Comparison of ENCODE assay signal across 17 cellular contexts in the genomic region with DNA sequence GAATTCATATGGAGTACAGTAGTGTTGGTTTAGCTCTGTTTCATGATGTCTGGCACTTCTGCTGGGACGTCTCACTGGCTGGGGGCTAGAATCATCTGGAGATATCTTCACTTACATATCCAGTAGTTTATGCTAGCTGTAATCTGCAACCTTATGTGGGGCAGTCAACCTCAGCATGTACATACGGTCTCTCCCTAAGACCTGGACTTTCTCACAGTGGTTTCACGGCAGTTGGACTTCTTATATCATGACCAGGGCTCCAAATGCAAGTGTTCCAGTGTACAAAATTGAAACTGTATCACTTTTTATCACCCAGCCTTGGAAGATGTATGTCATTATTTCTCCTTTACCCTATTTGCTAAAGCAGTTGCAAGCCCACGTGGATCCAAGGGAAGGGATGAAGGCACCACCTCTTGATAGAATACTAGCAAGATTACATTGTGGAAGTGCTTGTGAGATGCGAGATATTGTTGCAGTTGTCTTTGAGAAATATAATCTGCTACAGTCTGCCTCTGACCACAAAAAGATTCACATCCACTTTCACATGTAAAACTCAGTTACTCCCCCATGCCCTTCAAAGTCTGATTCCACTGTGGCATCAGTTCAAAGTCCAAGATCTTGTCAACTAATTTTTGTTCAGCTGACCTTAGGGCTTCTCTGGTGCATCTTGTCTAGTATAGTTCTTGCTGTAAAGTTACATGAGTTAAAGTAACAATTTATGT.
DNase-seq lines count a peak whose midpoint lies in the region; ATAC-seq and TF ChIP-seq lines count a peak whose summit lies in the region.
"Had no signal": no experiment of that assay in that cellular context is flagged by ENCODE, and none has a peak within 500 bp of the region (broad histone marks: within the 10 kb centered on the region; RNA-seq: fewer than 3 reads in every experiment).

No MANE protein-coding gene starts in this region.

- ATAC-seq in GM18505 (IDR thresholded peaks at IDR 0.05; ENCODE audit: unreplicated experiment) (peak; percentile 93), GM19467 (IDR thresholded peaks at IDR 0.05; ENCODE audit: unreplicated experiment) (peak; percentile 63), HG02938 (IDR thresholded peaks at IDR 0.05; ENCODE audit: unreplicated experiment) (peak; percentile 96)
- ATAC-seq: left colon had no signal

- peak; percentile 35 to 77 for DNase-seq in NOMO-1 (lab: John Stamatoyannopoulos, UW; ENCODE audit: unreplicated experiment in 2 of 2)
- DNase-seq in SIG-M5 (lab: John Stamatoyannopoulos, UW): no peak
- no peak for DNase-seq in effector memory CD4-positive, alpha-beta T cell
- DNase-seq in NCI-H2196 treated with DMSO at 0.1 percent for 48 hours (lab: John Stamatoyannopoulos, UW; ENCODE audit: unreplicated experiment): no peak
- DNase-seq in NCI-H510A (lab: John Stamatoyannopoulos, UW): no peak
- DNase-seq: brain microvascular endothelial cell; IMR-90; left colon; NCI-H1105 treated with DMSO at 0.1 percent for 48 hours; NCI-H446 treated with DMSO at 0.1 percent for 48 hours; stimulated activated naive B cell treated with anti-CD40 and anti-IgM and Interleukin-4, amounts not matched to agents 10 μg/mL and 1 μg/mL and 100 μg/mL, for 72 hours had no signal

- no peaks in the 10 kb centered on the region for H3K9me3 ChIP-seq in effector memory CD4-positive, alpha-beta T cell (ENCODE audit: control insufficient read depth, low read length)
- H3K9me3 ChIP-seq: HAP-1 had no signal

- H3K27ac ChIP-seq in effector memory CD4-positive, alpha-beta T cell (ENCODE audit: insufficient read depth, low read length, poor library complexity, severe bottlenecking): no peak overlapping the region
- H3K27ac ChIP-seq: brain microvascular endothelial cell, hepatocyte, RWPE1 had no signal

- TF ChIP-seq POLR2A in GM18505 (IDR thresholded peaks at IDR 0.05; ENCODE audit: borderline replicate concordance, extremely low read depth, insufficient read depth, insufficient read length): no peak

- H3K4me3 ChIP-seq in effector memory CD4-positive, alpha-beta T cell (ENCODE audit: insufficient read depth, low read depth, low read length, poor library complexity, severe bottlenecking): no peak overlapping the region
- H3K4me3 ChIP-seq: HAP-1, hepatocyte had no signal

- no peaks in the 10 kb centered on the region for H3K4me1 ChIP-seq in effector memory CD4-positive, alpha-beta T cell (ENCODE audit: control insufficient read depth, insufficient read depth, low read length, poor library complexity, severe bottlenecking)
- H3K4me1 ChIP-seq: HAP-1 had no signal

- H3K36me3 ChIP-seq in effector memory CD4-positive, alpha-beta T cell (ENCODE audit: control insufficient read depth, insufficient read depth, low read length): no peaks in the 10 kb centered on the region
- H3K36me3 ChIP-seq: brain microvascular endothelial cell, HAP-1 had no signal

- no peaks in the 10 kb centered on the region for H3K27me3 ChIP-seq in effector memory CD4-positive, alpha-beta T cell (replicated peaks; ENCODE audit: control insufficient read depth, insufficient read depth, low read length, poor library complexity, severe bottlenecking)
- H3K27me3 ChIP-seq: brain microvascular endothelial cell, hepatocyte had no signal

Comparison
In these comparisons a context has a peak if more than half of its experiments do, and no peak if none do; other contexts are left out.
1. DNase-seq: peak in NOMO-1 (2 of 2); none in SIG-M5 (single experiment), effector memory CD4-positive, alpha-beta T cell (0 of 3), NCI-H2196 treated with DMSO at 0.1 percent for 48 hours (single experiment) and NCI-H510A (single experiment).
2. Peak in every context shown above with its lines, with median percentiles within 50 percentile points of each other: ATAC-seq.